Comparison of ENCODE assay signal across 8 cellular contexts in genomic region chr10:97497572-97498075, GRCh38. TPM values are rescaled to one million over a fixed set of nuclear protein-coding genes. Genes with fewer than 3 reads are reported as not detected.
A peak's percentile ranks its signal among the peaks of the same experiment; 100 is the strongest.
DNase-seq lines count a peak whose midpoint lies in the region; ATAC-seq and TF ChIP-seq lines count a peak whose summit lies in the region.

No MANE protein-coding gene starts in this region.

- H3K27me3 ChIP-seq in thymus (ENCODE audit: control insufficient read depth, insufficient read depth), result peaks cover 25% of the 10 kb centered on the region

- no peaks in the 10 kb centered on the region for H3K36me3 ChIP-seq in thymus (ENCODE audit: control insufficient read depth, insufficient read depth)

- DNase-seq in CMK (ENCODE audit: low read depth) (peak; percentile 62), NAMALWA (ENCODE audit: low spot score) (peak; percentile 91), SKM-1 (lab: John Stamatoyannopoulos, UW; ENCODE audit: unreplicated experiment) (peak; percentile 47), glutamatergic neuron (peak; percentile 86), omental fat pad (ENCODE audit: low spot score) (peak; percentile 63)
- peak; percentile 79 for DNase-seq in activated naive CD4-positive, alpha-beta T cell treated with anti-CD3 and anti-CD28 coated beads, Interleukin-2, amount 50 U/mL, for 72 hours (ENCODE audit: low spot score in 2 of 2)

- ATAC-seq in GM21619 (IDR thresholded peaks at IDR 0.05; ENCODE audit: unreplicated experiment), result peak; percentile 24
- ATAC-seq in activated naive CD4-positive, alpha-beta T cell treated with anti-CD3 and anti-CD28 coated beads, Interleukin-2, amount 50 U/mL, for 72 hours, result peak; percentile 56 to 59
- peak; percentile 34 for ATAC-seq in omental fat pad (ENCODE audit: low FRiP score)

- TF ChIP-seq CTCF in glutamatergic neuron (IDR thresholded peaks at IDR 0.05; ENCODE audit: partially characterized antibody, unreplicated experiment) (no peak), omental fat pad (IDR thresholded peaks at IDR 0.05) (no peak)

- peak overlapping the region; percentile 99 for H3K27ac ChIP-seq in thymus (ENCODE audit: low read depth)

- no peaks in the 10 kb centered on the region for H3K9me3 ChIP-seq in thymus (ENCODE audit: control insufficient read depth)

- under 1% methylated on average over 22 of the region's 22 CpGs for WGBS in thymus

- H3K4me3 ChIP-seq in thymus (ENCODE audit: low read length), result peak overlapping the region; percentile 94

- H3K27ac Mint-ChIP-seq in activated naive CD4-positive, alpha-beta T cell treated with anti-CD3 and anti-CD28 coated beads, Interleukin-2, amount 50 U/mL, for 72 hours, result peak overlapping the region; percentile 96 to 98
- peak overlapping the region; percentile 94 for H3K27ac Mint-ChIP-seq in glutamatergic neuron (ENCODE audit: unreplicated experiment)

- peaks cover 8 to 10% of the 10 kb centered on the region in 2 donors for H3K36me3 Mint-ChIP-seq in activated naive CD4-positive, alpha-beta T cell treated with anti-CD3 and anti-CD28 coated beads, Interleukin-2, amount 50 U/mL, for 72 hours
- no peaks in the 10 kb centered on the region for H3K36me3 Mint-ChIP-seq in glutamatergic neuron (ENCODE audit: unreplicated experiment)

- peaks cover 22% of the 10 kb centered on the region for H3K27me3 Mint-ChIP-seq in glutamatergic neuron (ENCODE audit: unreplicated experiment)

- peaks cover 29% of the 10 kb centered on the region for H3K4me1 Mint-ChIP-seq in glutamatergic neuron (ENCODE audit: low read depth, unreplicated experiment)

- no peaks in the 10 kb centered on the region for H3K9me3 Mint-ChIP-seq in activated naive CD4-positive, alpha-beta T cell treated with anti-CD3 and anti-CD28 coated beads, Interleukin-2, amount 50 U/mL, for 72 hours
- peaks cover 19% of the 10 kb centered on the region for H3K9me3 Mint-ChIP-seq in glutamatergic neuron (ENCODE audit: unreplicated experiment)

- peaks cover 14% of the 10 kb centered on the region for H3K4me1 ChIP-seq in thymus (ENCODE audit: control insufficient read depth, insufficient read depth, low read length)

- peak overlapping the region; percentile 96 for H3K4me3 Mint-ChIP-seq in glutamatergic neuron (ENCODE audit: unreplicated experiment)

RNA-seq across cellular contexts. Expression of gene MMS19, which starts 0.6 kb away (rescaled TPM):
- total RNA-seq in activated naive CD4-positive, alpha-beta T cell treated with anti-CD3 and anti-CD28 coated beads, Interleukin-2, amount 50 U/mL, for 72 hours, result 100 to 1,000 TPM in 1 of 2 donors, 10 to 100 TPM in 1; 74.2 to 125 TPM
- total RNA-seq in glutamatergic neuron (ENCODE audit: unreplicated experiment) (139 TPM), omental fat pad (100 to 1,000 TPM in 1 of 4 donors, 10 to 100 TPM in 3; 44.4 to 117 (median 64.7) TPM)
- polyA plus RNA-seq in thymus, result 107 TPM

RNA-seq across cellular contexts. Expression of gene UBTD1, which starts 1.1 kb away (rescaled TPM):
- 1 to 10 TPM; 1.9 to 3.5 TPM for total RNA-seq in activated naive CD4-positive, alpha-beta T cell treated with anti-CD3 and anti-CD28 coated beads, Interleukin-2, amount 50 U/mL, for 72 hours
- total RNA-seq in glutamatergic neuron (ENCODE audit: unreplicated experiment), result 8.0 TPM
- 10 to 100 TPM; 15.6 to 22.8 (median 19.2) TPM for total RNA-seq in omental fat pad
- polyA plus RNA-seq in thymus, result 7.8 TPM

RNA-seq across cellular contexts. Expression of gene ZDHHC16, which starts 51.6 kb away (rescaled TPM):
- total RNA-seq in activated naive CD4-positive, alpha-beta T cell treated with anti-CD3 and anti-CD28 coated beads, Interleukin-2, amount 50 U/mL, for 72 hours, result 10 to 100 TPM; 25.4 to 45.0 TPM
- total RNA-seq in glutamatergic neuron (ENCODE audit: unreplicated experiment) (61.5 TPM), omental fat pad (10 to 100 TPM; 27.7 to 43.5 (median 34.4) TPM)
- polyA plus RNA-seq in thymus, result 24.4 TPM

RNA-seq across cellular contexts. Expression of gene EXOSC1, which starts 51.8 kb away (rescaled TPM):
- total RNA-seq in activated naive CD4-positive, alpha-beta T cell treated with anti-CD3 and anti-CD28 coated beads, Interleukin-2, amount 50 U/mL, for 72 hours, result 10 to 100 TPM; 41.3 to 58.0 TPM
- total RNA-seq in glutamatergic neuron (ENCODE audit: unreplicated experiment) (27.1 TPM), omental fat pad (10 to 100 TPM; 17.4 to 25.9 (median 21.3) TPM)
- 53.0 TPM for polyA plus RNA-seq in thymus

Comparison
In these comparisons a context has a peak if more than half of its experiments do, and no peak if none do; other contexts are left out.
1. Peak in every context shown above with its lines: DNase-seq, ATAC-seq, H3K4me3 ChIP-seq and H3K27ac ChIP-seq.